In the genomic region with DNA sequence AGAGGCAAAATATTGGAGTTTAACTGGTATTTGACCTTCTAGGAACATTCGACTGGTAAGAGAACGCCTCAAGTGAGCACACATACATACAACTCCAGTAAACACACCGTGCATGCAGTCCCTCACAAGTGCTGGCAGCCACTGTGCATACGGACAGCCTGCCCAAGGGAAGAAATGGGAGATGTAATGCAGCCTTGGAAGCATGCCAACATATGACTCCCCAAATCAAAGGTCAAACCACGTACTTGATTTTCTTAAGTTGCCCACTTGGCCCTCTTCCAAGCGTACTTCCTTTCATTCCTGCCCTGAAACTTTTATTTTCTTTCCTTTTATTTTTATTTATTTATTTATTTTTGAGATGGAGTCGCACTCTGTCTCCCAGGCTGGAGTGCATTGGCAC, we compare ENCODE assay signal across 18 cellular contexts.
DNase-seq lines count a peak whose midpoint lies in the region; ATAC-seq, FAIRE-seq and TF ChIP-seq lines count a peak whose summit lies in the region.
"Had no signal": no experiment of that assay in that cellular context is flagged by ENCODE, and none has a peak within 500 bp of the region (broad histone marks: within the 10 kb centered on the region; RNA-seq: fewer than 3 reads in every experiment).

No MANE protein-coding gene starts in this region.

- H3K27me3 ChIP-seq in Peyer's patch (no peaks in the 10 kb centered on the region), colonic mucosa (no peaks in the 10 kb centered on the region), small intestine (ENCODE audit: control insufficient read depth in 2 of 2, insufficient read depth in 2 of 2, low read length in 2 of 2) (no peaks in the 10 kb centered on the region)
- H3K27me3 ChIP-seq: vagina had no signal

- H3K4me3 Mint-ChIP-seq in activated naive CD8-positive, alpha-beta T cell treated with anti-CD3 and anti-CD28 coated beads for 36 hours: no peak overlapping the region
- H3K4me3 Mint-ChIP-seq in activated naive CD8-positive, alpha-beta T cell treated with anti-CD3 and anti-CD28 coated beads, Interleukin-2, amount 50 U/mL, for 24 hours: no peak overlapping the region
- H3K4me3 Mint-ChIP-seq: dendritic cell treated with granulocyte-macrophage colony-stimulating factor and Interleukin-4, amounts not matched to agents 40 ng/mL and 50 ng/mL, for 4 days had no signal

- peaks cover 2% of the 10 kb centered on the region for H3K36me3 Mint-ChIP-seq in activated naive CD8-positive, alpha-beta T cell treated with anti-CD3 and anti-CD28 coated beads for 36 hours
- H3K36me3 Mint-ChIP-seq in activated naive CD8-positive, alpha-beta T cell treated with anti-CD3 and anti-CD28 coated beads, Interleukin-2, amount 50 U/mL, for 24 hours (ENCODE audit: low read depth): no peaks in the 10 kb centered on the region

- H3K4me3 ChIP-seq in Peyer's patch (no peak overlapping the region), colonic mucosa (no peak overlapping the region), small intestine (ENCODE audit: low read depth in 1 of 2, low read length in 2 of 2) (no peak overlapping the region)
- H3K4me3 ChIP-seq: lung, SK-N-MC, vagina had no signal

- H3K27me3 Mint-ChIP-seq in activated naive CD8-positive, alpha-beta T cell treated with anti-CD3 and anti-CD28 coated beads for 36 hours: no peaks in the 10 kb centered on the region
- H3K27me3 Mint-ChIP-seq in activated naive CD8-positive, alpha-beta T cell treated with anti-CD3 and anti-CD28 coated beads, Interleukin-2, amount 50 U/mL, for 24 hours: no peaks in the 10 kb centered on the region

- peak in 1 of 2 donors; percentile 29 for TF ChIP-seq POLR2A in Peyer's patch (IDR thresholded peaks at IDR 0.05)

- H3K27ac Mint-ChIP-seq in activated naive CD8-positive, alpha-beta T cell treated with anti-CD3 and anti-CD28 coated beads for 36 hours: no peak overlapping the region
- H3K27ac Mint-ChIP-seq in activated naive CD8-positive, alpha-beta T cell treated with anti-CD3 and anti-CD28 coated beads, Interleukin-2, amount 50 U/mL, for 24 hours: no peak overlapping the region
- H3K27ac Mint-ChIP-seq: dendritic cell treated with granulocyte-macrophage colony-stimulating factor and Interleukin-4, amounts not matched to agents 40 ng/mL and 50 ng/mL, for 4 days had no signal

- ATAC-seq in activated naive CD8-positive, alpha-beta T cell treated with anti-CD3 and anti-CD28 coated beads, Interleukin-2, amount 50 U/mL, for 24 hours: no peak
- ATAC-seq in HG03280 (IDR thresholded peaks at IDR 0.05; ENCODE audit: unreplicated experiment) (no peak), esophagus mucosa (no peak)

- H3K27ac ChIP-seq in Peyer's patch (peak overlapping the region in 2 of 4 donors; percentile 55 to 73), colonic mucosa (no peak overlapping the region), small intestine (ENCODE audit: low read depth in 1 of 2, low read length in 1 of 2) (peak overlapping the region; percentile 71 to 78)
- H3K27ac ChIP-seq: SK-N-MC, vagina had no signal

- H3K36me3 ChIP-seq in Peyer's patch (no peaks in the 10 kb centered on the region), colonic mucosa (no peaks in the 10 kb centered on the region), small intestine (ENCODE audit: control insufficient read depth in 2 of 2, insufficient read depth in 2 of 2, low read length in 2 of 2) (no peaks in the 10 kb centered on the region)
- H3K36me3 ChIP-seq: vagina had no signal

- TF ChIP-seq CTCF in Peyer's patch (IDR thresholded peaks at IDR 0.05) (no peak), colonic mucosa (IDR thresholded peaks at IDR 0.05) (no peak)

- no peak for FAIRE-seq in small intestine (lab: Jason Lieb, UNC)
- FAIRE-seq: G401.6 had no signal

- intact Hi-C loops in colonic mucosa (cut with DNase I): no loop called here

- H3K9ac ChIP-seq in colonic mucosa (ENCODE audit: low read depth in 2 of 2, low read length in 2 of 2): no peak overlapping the region

- H3K4me1 ChIP-seq in Peyer's patch (peaks cover 3 to 49% (median 14%) of the 10 kb centered on the region in 4 donors), colonic mucosa (peaks cover 7% of the 10 kb centered on the region), small intestine (ENCODE audit: control insufficient read depth in 2 of 2, insufficient read depth in 1 of 2, low read depth in 1 of 2, low read length in 1 of 2) (peaks cover 10 to 15% of the 10 kb centered on the region in 2 donors)

- peaks cover 2% of the 10 kb centered on the region for H3K9me3 Mint-ChIP-seq in activated naive CD8-positive, alpha-beta T cell treated with anti-CD3 and anti-CD28 coated beads for 36 hours
- H3K9me3 Mint-ChIP-seq in activated naive CD8-positive, alpha-beta T cell treated with anti-CD3 and anti-CD28 coated beads, Interleukin-2, amount 50 U/mL, for 24 hours: no peaks in the 10 kb centered on the region
- H3K9me3 Mint-ChIP-seq: dendritic cell treated with granulocyte-macrophage colony-stimulating factor and Interleukin-4, amounts not matched to agents 40 ng/mL and 50 ng/mL, for 4 days had no signal

- peaks cover 61% of the 10 kb centered on the region for H3K4me1 Mint-ChIP-seq in activated naive CD8-positive, alpha-beta T cell treated with anti-CD3 and anti-CD28 coated beads for 36 hours
- H3K4me1 Mint-ChIP-seq in activated naive CD8-positive, alpha-beta T cell treated with anti-CD3 and anti-CD28 coated beads, Interleukin-2, amount 50 U/mL, for 24 hours: peaks cover 58% of the 10 kb centered on the region

- H3K9me3 ChIP-seq in Peyer's patch (no peaks in the 10 kb centered on the region), colonic mucosa (no peaks in the 10 kb centered on the region), small intestine (ENCODE audit: control insufficient read depth, low read depth) (no peaks in the 10 kb centered on the region)
- H3K9me3 ChIP-seq: vagina had no signal

- 18 to 51% (median 41%) methylated on average over 7 of the region's 7 CpGs for WGBS in small intestine, 3 donors

- DNase-seq in activated naive CD8-positive, alpha-beta T cell treated with anti-CD3 and anti-CD28 coated beads for 36 hours: peak; percentile 6
- no peak for DNase-seq in activated naive CD8-positive, alpha-beta T cell treated with anti-CD3 and anti-CD28 coated beads, Interleukin-2, amount 50 U/mL, for 24 hours
- DNase-seq in Peyer's patch: peak in 2 of 3 donors; percentile 63 to 88
- DNase-seq in colonic mucosa: peak; percentile 71
- peak; percentile 96 for DNase-seq in small intestine
- DNase-seq in NCI-H2029 treated with DMSO at 0.1 percent for 48 hours (lab: John Stamatoyannopoulos, UW): no peak
- DNase-seq: activated naive CD4-positive, alpha-beta T cell treated with anti-CD3 and anti-CD28 coated beads, Interleukin-2, amount 50 U/mL, for 16 hours; NCI-H1105; NCI-H526 treated with DMSO at 0.1 percent for 48 hours; occipital lobe; stimulated activated CD4-positive, alpha-beta T cell treated with anti-CD3 and anti-CD28 coated beads, Interleukin-15, amount 100 ng/mL, for 24 hours had no signal

Comparison
In these comparisons a context has a peak if more than half of its experiments do, and no peak if none do; other contexts are left out.
1. DNase-seq: peak in activated naive CD8-positive, alpha-beta T cell treated with anti-CD3 and anti-CD28 coated beads for 36 hours (single experiment), Peyer's patch (2 of 3), colonic mucosa (single experiment) and small intestine (single experiment); none in activated naive CD8-positive, alpha-beta T cell treated with anti-CD3 and anti-CD28 coated beads, Interleukin-2, amount 50 U/mL, for 24 hours (single experiment) and NCI-H2029 treated with DMSO at 0.1 percent for 48 hours (single experiment).